In the genomic region with DNA sequence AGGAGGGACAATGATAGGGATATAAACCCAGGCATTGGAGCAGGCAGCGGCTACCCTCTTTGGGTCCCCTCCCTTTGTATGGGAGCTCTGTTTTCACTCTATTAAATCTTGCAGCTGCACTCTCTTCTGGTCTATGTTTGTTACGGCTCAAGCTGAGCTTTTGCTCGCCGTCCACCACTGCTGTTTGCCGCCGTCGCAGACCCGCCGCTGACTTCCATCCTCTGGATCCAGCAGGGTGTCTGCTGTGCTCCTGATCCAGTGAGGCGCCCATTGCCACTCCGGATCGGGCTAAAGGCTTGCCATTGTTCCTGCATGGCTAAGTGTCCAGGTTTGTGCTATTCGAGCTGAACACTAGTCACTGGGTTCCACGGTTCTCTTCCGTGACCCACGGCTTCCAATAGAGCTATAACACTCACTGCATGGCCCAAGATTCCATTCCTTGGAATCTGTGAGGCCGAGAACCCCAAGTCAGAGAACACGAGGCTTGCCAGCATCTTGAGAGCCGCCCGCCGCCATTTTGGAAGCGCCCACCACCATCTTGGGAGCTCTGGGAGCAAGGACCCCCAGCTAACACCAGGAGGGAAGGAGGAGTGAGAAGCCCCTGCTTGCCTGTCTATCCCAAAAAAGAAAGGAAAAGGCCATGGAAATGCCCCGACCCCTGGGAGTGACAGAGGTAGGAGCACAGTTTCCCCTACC, we compare ENCODE assay signal across 12 cellular contexts. TPM values are rescaled to one million over a fixed set of nuclear protein-coding genes. Genes with fewer than 3 reads are reported as not detected.
DNase-seq lines count a peak whose midpoint lies in the region; ATAC-seq and TF ChIP-seq lines count a peak whose summit lies in the region.
"Not testable (repeated sequence)": the region's sequence is repeated elsewhere in the genome, so short reads cannot be mapped to it uniquely, and the experiment has no call there.
"Had no signal": no experiment of that assay in that cellular context is flagged by ENCODE, and none has a peak within 500 bp of the region (broad histone marks: within the 10 kb centered on the region; RNA-seq: fewer than 3 reads in every experiment).

No MANE protein-coding gene starts in this region.

- not testable (repeated sequence) for H3K27me3 Mint-ChIP-seq in MCF 10A (ENCODE audit: insufficient read depth, unreplicated experiment); endodermal cell (ENCODE audit: insufficient read depth)

- H3K79me2 ChIP-seq in osteoblast (ENCODE audit: insufficient read depth, low read length) = not testable (repeated sequence)

- not testable (repeated sequence) for BruUV-seq in MCF 10A (replicated peaks; lab: Mats Ljungman, UMichigan)

- TF ChIP-seq CTCF in HEK293 (tag by site-specific recombination; IDR thresholded peaks at IDR 0.05); RWPE2 (IDR thresholded peaks at IDR 0.05; ENCODE audit: poor library complexity, severe bottlenecking); MCF 10A (IDR thresholded peaks at IDR 0.05; ENCODE audit: unreplicated experiment); endodermal cell (conservative IDR thresholded peaks at IDR 0.05); osteoblast (IDR thresholded peaks at IDR 0.05; ENCODE audit: extremely low read depth, low read depth, low read length): not testable (repeated sequence)

- not testable (repeated sequence) for H3K9ac ChIP-seq in endodermal cell (ENCODE audit: extremely low read depth, low read length, poor library complexity, severe bottlenecking)

- H2AFZ ChIP-seq in osteoblast (ENCODE audit: low read length) = peak overlapping the region; percentile 77

- not testable (repeated sequence) for H3K9me3 ChIP-seq in HEK293 (ENCODE audit: control insufficient read depth, insufficient read depth, low read depth, low read length); RWPE2 (ENCODE audit: severe bottlenecking); osteoblast (ENCODE audit: low read depth, low read length)
- H3K9me3 ChIP-seq in endodermal cell (ENCODE audit: control insufficient read depth, low read length) = peaks cover 18% of the 10 kb centered on the region

- CTCF ChIA-PET in HEK293 (lab: Yijun Ruan, JAX) (interaction anchor here (1.4 kb wide), 1 partner anchor 8 kb away, joined by 3 read pairs; no protein-coding TSS in a partner anchor), MCF 10A (lab: Yijun Ruan, JAX) (interaction anchor here (0.6 to 2.1 kb wide), 3 partner anchors 19 to 109 kb away, joined by 3 to 9 read pairs (median 3); a partner anchor contains a TSS)

- 95 to 96% methylated on average over 18 to 23 of the region's 23 CpGs for WGBS in endodermal cell (ENCODE audit: insufficient coverage in 1 of 2, insufficient read length in 1 of 2), 2 experiments

- H3K4me3 Mint-ChIP-seq in MCF 10A (ENCODE audit: unreplicated experiment); endodermal cell: not testable (repeated sequence)

- H3K36me3 ChIP-seq in HEK293 (ENCODE audit: control insufficient read depth in 2 of 2, insufficient read depth in 1 of 2, low read length in 2 of 2); RWPE2 (ENCODE audit: low read depth); endodermal cell (ENCODE audit: control insufficient read depth, insufficient read depth, low read length); osteoblast (ENCODE audit: insufficient read depth, low read length): not testable (repeated sequence)

- not testable (repeated sequence) for H3K4me3 ChIP-seq in HEK293 (ENCODE audit: low read depth, low read length); RWPE2 (ENCODE audit: severe bottlenecking); osteoblast (ENCODE audit: insufficient read depth, low read length)
- peak overlapping the region; percentile 26 for H3K4me3 ChIP-seq in endodermal cell (ENCODE audit: low read length)

- not testable (repeated sequence) for H3K27me3 ChIP-seq in RWPE2 (ENCODE audit: insufficient read depth, poor library complexity, severe bottlenecking); endodermal cell (ENCODE audit: control insufficient read depth, insufficient read depth, low read length, poor library complexity, severe bottlenecking); osteoblast (ENCODE audit: insufficient read depth, low read length)

- H3K4me2 ChIP-seq in osteoblast (ENCODE audit: insufficient read depth, low read length) = not testable (repeated sequence)

- POLR2A ChIA-PET in HEK293 (lab: Yijun Ruan, JAX) (interaction anchor here (0.5 kb wide), 1 partner anchor 17 kb away, joined by 6 read pairs; no protein-coding TSS in a partner anchor), MCF 10A (lab: Yijun Ruan, JAX) (interaction anchor here (0.9 to 2.2 kb wide), 3 partner anchors 29 to 179 kb away, joined by 3 to 16 read pairs (median 3); a partner anchor contains a TSS)

- DNase-seq in RWPE2 (ENCODE audit: low spot score); MCF 10A (ENCODE audit: unreplicated experiment); endodermal cell; osteoblast (ENCODE audit: insufficient read length, low spot score, missing footprints): not testable (repeated sequence)

- H3K36me3 Mint-ChIP-seq in MCF 10A (ENCODE audit: insufficient read depth, unreplicated experiment); endodermal cell (ENCODE audit: low read depth): not testable (repeated sequence)

- intact Hi-C loops in MCF 10A (cut with micrococcal nuclease) = not testable (repeated sequence)

- not testable (repeated sequence) for H4K20me1 ChIP-seq in osteoblast (ENCODE audit: insufficient read depth, low read length)

- H3K4me1 ChIP-seq in HEK293 (ENCODE audit: control insufficient read depth, insufficient read depth, low read length) = not testable (repeated sequence)
- peaks cover 19% of the 10 kb centered on the region for H3K4me1 ChIP-seq in RWPE2 (ENCODE audit: insufficient read depth, poor library complexity, severe bottlenecking)
- peaks cover 12% of the 10 kb centered on the region for H3K4me1 ChIP-seq in endodermal cell (ENCODE audit: control insufficient read depth, insufficient read depth, low read length)
- H3K4me1 ChIP-seq in osteoblast (ENCODE audit: insufficient read depth, low read length) = peaks cover 19% of the 10 kb centered on the region

- H3K27ac Mint-ChIP-seq in MCF 10A (ENCODE audit: low read depth, unreplicated experiment) = peak overlapping the region; percentile 89
- H3K27ac Mint-ChIP-seq in endodermal cell = not testable (repeated sequence)

- not testable (repeated sequence) for ATAC-seq in RWPE2 (ENCODE audit: low read depth)

- not testable (repeated sequence) for H3K9me3 Mint-ChIP-seq in MCF 10A (ENCODE audit: unreplicated experiment)
- H3K9me3 Mint-ChIP-seq in endodermal cell = peaks cover 15% of the 10 kb centered on the region

- H3K4me1 Mint-ChIP-seq in MCF 10A (ENCODE audit: insufficient read depth, unreplicated experiment) (peaks cover 13% of the 10 kb centered on the region), endodermal cell (peaks cover 30% of the 10 kb centered on the region)

- H3K27ac ChIP-seq in HEK293 (ENCODE audit: extremely low read depth, low read depth, low read length); endodermal cell (ENCODE audit: low read depth, low read length); osteoblast (ENCODE audit: low read depth, low read length): not testable (repeated sequence)
- H3K27ac ChIP-seq in RWPE2 (ENCODE audit: poor library complexity, severe bottlenecking) = peak overlapping the region; percentile 67

TF ChIP-seq in HEK293, 187 proteins besides CTCF, POLR2A, EP300 and RAD21:
- peak; percentile 47; the same call in 1 of the 2 replicates for TF ChIP-seq ZFP37 (tag by site-specific recombination; IDR thresholded peaks at IDR 0.05)

RNA-seq across cellular contexts. Expression of a gene that starts 29.2 kb away (rescaled TPM):
- total RNA-seq in MCF 10A (2022) = 4.4 and 5.5 TPM in 2 replicates
- total RNA-seq in endodermal cell = 10 to 100 TPM; 17.8 to 29.5 TPM
- 21.0 TPM for polyA plus RNA-seq in endodermal cell (2013, experiment 1 of 2)
- polyA plus RNA-seq in endodermal cell (2013, experiment 2 of 2) = 22.6 TPM
- total RNA-seq in osteoblast = 1.8 TPM in 2 replicates

RNA-seq across cellular contexts. Expression of a gene that starts 29.3 kb away (rescaled TPM):
- total RNA-seq in MCF 10A (2022) (not detected in 2 replicates), endodermal cell (not detected), osteoblast (not detected in 2 replicates)
- 0.39 TPM for polyA plus RNA-seq in endodermal cell (2013, experiment 1 of 2)
- polyA plus RNA-seq in endodermal cell (2013, experiment 2 of 2) = not detected
- total RNA-seq: A172; A673; Calu3; CD4-positive, alpha-beta memory T cell; G401; GM23338 had no signal
- polyA plus RNA-seq: BJ, GM23338 had no signal
